ENCODE assay signal across 1 cellular context in genomic region chr7:363626-364025, GRCh38.
TF ChIP-seq lines count a peak whose summit lies in the region.

No MANE protein-coding gene starts in this region.

TF ChIP-seq in HepG2, 621 proteins besides CTCF, POLR2A, EP300 and RAD21 (continued from another document):
- TF ChIP-seq, protein P1, sequence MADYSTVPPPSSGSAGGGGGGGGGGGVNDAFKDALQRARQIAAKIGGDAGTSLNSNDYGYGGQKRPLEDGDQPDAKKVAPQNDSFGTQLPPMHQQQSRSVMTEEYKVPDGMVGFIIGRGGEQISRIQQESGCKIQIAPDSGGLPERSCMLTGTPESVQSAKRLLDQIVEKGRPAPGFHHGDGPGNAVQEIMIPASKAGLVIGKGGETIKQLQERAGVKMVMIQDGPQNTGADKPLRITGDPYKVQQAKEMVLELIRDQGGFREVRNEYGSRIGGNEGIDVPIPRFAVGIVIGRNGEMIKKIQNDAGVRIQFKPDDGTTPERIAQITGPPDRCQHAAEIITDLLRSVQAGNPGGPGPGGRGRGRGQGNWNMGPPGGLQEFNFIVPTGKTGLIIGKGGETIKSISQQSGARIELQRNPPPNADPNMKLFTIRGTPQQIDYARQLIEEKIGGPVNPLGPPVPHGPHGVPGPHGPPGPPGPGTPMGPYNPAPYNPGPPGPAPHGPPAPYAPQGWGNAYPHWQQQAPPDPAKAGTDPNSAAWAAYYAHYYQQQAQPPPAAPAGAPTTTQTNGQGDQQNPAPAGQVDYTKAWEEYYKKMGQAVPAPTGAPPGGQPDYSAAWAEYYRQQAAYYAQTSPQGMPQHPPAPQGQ (CRISPR knock-in tag; IDR thresholded peaks at IDR 0.05; ENCODE audit: borderline replicate concordance), result no peak
- TF ChIP-seq ARHGAP35 (CRISPR knock-in tag; IDR thresholded peaks at IDR 0.05; ENCODE audit: borderline replicate concordance) (no peak), KLF12 (CRISPR knock-in tag; IDR thresholded peaks at IDR 0.05; ENCODE audit: borderline replicate concordance) (no peak), SAFB2 (CRISPR knock-in tag; IDR thresholded peaks at IDR 0.05; ENCODE audit: borderline replicate concordance, low read depth) (no peak), ZSCAN25 (CRISPR knock-in tag; IDR thresholded peaks at IDR 0.05) (no peak), ZNF326 (CRISPR knock-in tag; IDR thresholded peaks at IDR 0.05; ENCODE audit: borderline replicate concordance) (no peak), HHEX (CRISPR knock-in tag; IDR thresholded peaks at IDR 0.05) (no peak)
